In genomic region chr11:76843916-76844315, GRCh38 we compare ENCODE assay signal across 21 cellular contexts. TPM values are rescaled to one million over a fixed set of nuclear protein-coding genes. Genes with fewer than 3 reads are reported as not detected.
A peak's percentile ranks its signal among the peaks of the same experiment; 100 is the strongest.
DNase-seq lines count a peak whose midpoint lies in the region; ATAC-seq, FAIRE-seq and TF ChIP-seq lines count a peak whose summit lies in the region.
"Had no signal": no experiment of that assay in that cellular context is flagged by ENCODE, and none has a peak within 500 bp of the region (broad histone marks: within the 10 kb centered on the region; RNA-seq: fewer than 3 reads in every experiment).

No MANE protein-coding gene starts in this region.

- no peak for TF ChIP-seq POLR2A in HepG2 (IDR thresholded peaks at IDR 0.05; ENCODE audit: insufficient read depth in 1 of 2, low read depth in 2 of 2, low read length in 2 of 2)
- TF ChIP-seq POLR2A in right lobe of liver (IDR thresholded peaks at IDR 0.05) = no peak
- TF ChIP-seq POLR2A in erythroblast (IDR thresholded peaks at IDR 0.05; ENCODE audit: low read length) = no peak

- no peaks in the 10 kb centered on the region for H3K9me3 ChIP-seq in HepG2 (ENCODE audit: low read length)
- no peaks in the 10 kb centered on the region for H3K9me3 ChIP-seq in right lobe of liver
- H3K9me3 ChIP-seq: A549, Caco-2 had no signal

- no peak for ATAC-seq in HepG2
- ATAC-seq in right lobe of liver = no peak
- ATAC-seq: A549; CD8-positive, alpha-beta T cell had no signal

- no peak for TF ChIP-seq EP300 in HepG2 (IDR thresholded peaks at IDR 0.05; ENCODE audit: low read depth in 2 of 2, low read length in 2 of 2)
- TF ChIP-seq EP300 in HepG2 (CRISPR knock-in tag; IDR thresholded peaks at IDR 0.05; ENCODE audit: borderline replicate concordance) = no peak

- H4K20me1 ChIP-seq in HepG2 (ENCODE audit: insufficient read depth, low read length) = no peaks in the 10 kb centered on the region
- H4K20me1 ChIP-seq: BLaER1 treated with 17β-estradiol and CSF1 and Interleukin-3, amounts not matched to agents 10 nM and 100 nM had no signal

- H3K36me3 ChIP-seq in HepG2 (replicated peaks in 1 of 2; ENCODE audit: control insufficient read depth in 1 of 2, insufficient read depth in 2 of 2, low read length in 2 of 2) = no peaks in the 10 kb centered on the region
- H3K36me3 ChIP-seq in right lobe of liver = no peaks in the 10 kb centered on the region
- H3K36me3 ChIP-seq: BLaER1 treated with 17β-estradiol and CSF1 and Interleukin-3, amounts not matched to agents 10 nM and 100 nM had no signal

- no TSS peak for BruUV-seq in HepG2 (replicated peaks; lab: Mats Ljungman, UMichigan)

- TF ChIP-seq CTCF in HepG2 (CRISPR knock-in tag; IDR thresholded peaks at IDR 0.05) = no peak
- no peak for TF ChIP-seq CTCF in right lobe of liver (IDR thresholded peaks at IDR 0.05)

- POLR2A ChIA-PET in HepG2 (lab: Yijun Ruan, JAX) = no interaction called here

- no peak for FAIRE-seq in HepG2 (lab: Jason Lieb, UNC)
- FAIRE-seq: D721Med, G401.6, GM12891, GM18507 had no signal

- CTCF ChIA-PET in HepG2 (lab: Yijun Ruan, JAX; ENCODE audit: low intra/inter-chr PET ratio, low total read pairs) = no interaction called here

- TF ChIP-seq RAD21 in HepG2 (CRISPR knock-in tag; IDR thresholded peaks at IDR 0.05) = no peak

- H3K79me2 ChIP-seq in HepG2 (ENCODE audit: insufficient read depth, low read length) = no peaks in the 10 kb centered on the region

- in situ Hi-C loops in HepG2 (cut with HindIII; ENCODE audit: extremely low pct_ligation_motif_present, low pct_unique_long_range_greater_than_20kb) = no loop called here

- H3K27ac ChIP-seq in HepG2 (ENCODE audit: extremely low read length, insufficient read depth, low read length) (no peak overlapping the region), right lobe of liver (no peak overlapping the region)
- H3K27ac ChIP-seq: 22Rv1; A549; BLaER1 treated with 17β-estradiol and CSF1 and Interleukin-3, amounts not matched to agents 10 nM and 100 nM; C4-2B had no signal

- no peak overlapping the region for H2AFZ ChIP-seq in HepG2 (ENCODE audit: low read length)

- H3K9ac ChIP-seq in HepG2 (ENCODE audit: insufficient read depth, low read depth, low read length) = no peak overlapping the region
- H3K9ac ChIP-seq: BLaER1 treated with 17β-estradiol and CSF1 and Interleukin-3, amounts not matched to agents 10 nM and 100 nM had no signal

- H3K4me2 ChIP-seq in HepG2 (ENCODE audit: low read depth, low read length) = no peak overlapping the region
- H3K4me2 ChIP-seq: A549; BLaER1 treated with 17β-estradiol and CSF1 and Interleukin-3, amounts not matched to agents 10 nM and 100 nM had no signal

- H3K4me1 ChIP-seq in HepG2 (ENCODE audit: insufficient read depth, low read length) (peaks cover 19% of the 10 kb centered on the region), right lobe of liver (peaks cover 0 to 24% (median 6%) of the 10 kb centered on the region in 4 donors)

- H3K27me3 ChIP-seq in HepG2 (ENCODE audit: control insufficient read depth in 1 of 2, insufficient read depth in 2 of 2, low read length in 2 of 2) = peaks cover 0 to 5% of the 10 kb centered on the region in 2 experiments; a peak in 2 of 5 replicates
- no peaks in the 10 kb centered on the region for H3K27me3 ChIP-seq in right lobe of liver
- H3K27me3 ChIP-seq: BLaER1 treated with 17β-estradiol and CSF1 and Interleukin-3, amounts not matched to agents 10 nM and 100 nM had no signal

- no peak overlapping the region for H3K4me3 ChIP-seq in HepG2 (replicated peaks in 1 of 3; ENCODE audit: insufficient read depth in 1 of 3, low read depth in 2 of 3, low read length in 3 of 3)
- no peak overlapping the region for H3K4me3 ChIP-seq in right lobe of liver
- H3K4me3 ChIP-seq: A549; BLaER1 treated with 17β-estradiol and CSF1 and Interleukin-3, amounts not matched to agents 10 nM and 100 nM had no signal

- 68% methylated on average over 4 of the region's 4 CpGs for WGBS in HepG2 (ENCODE audit: low lambda C conversion rate)
- 88% methylated on average over 4 of the region's 4 CpGs for WGBS in right lobe of liver (ENCODE audit: insufficient coverage, low coverage, low lambda C conversion rate, missing lambda C conversion rate)

- intact Hi-C loops in HepG2 (cut with micrococcal nuclease; ENCODE audit: unreplicated experiment) (no loop called here), right lobe of liver (cut with DNase I) (no loop called here)

- DNase-seq in HepG2 (ENCODE audit: low spot score) (no peak), right lobe of liver (no peak), NAMALWA (ENCODE audit: low spot score) (peak; percentile 34), erythroblast (lab: John Stamatoyannopoulos, UW) (peak; percentile 13 to 30), NCI-H1436 (lab: John Stamatoyannopoulos, UW) (no peak), NCI-H1417 (lab: John Stamatoyannopoulos, UW) (no peak)
- DNase-seq: AML-193; Caco-2; Calu3; CD4-positive, alpha-beta T cell; CD8-positive, alpha-beta T cell; DMS79 treated with DMSO at 0.1 percent for 48 hours; GF-D8 had no signal

TF ChIP-seq in HepG2, 621 proteins besides CTCF, POLR2A, EP300 and RAD21:
- peak; percentile 32; the same call in 1 of the 2 replicates for TF ChIP-seq NFYB (CRISPR knock-in tag; IDR thresholded peaks at IDR 0.05)
- no peak for TF ChIP-seq ATF7-NPFF (CRISPR knock-in tag; IDR thresholded peaks at IDR 0.05; ENCODE audit: low read depth)
- peak; percentile 33; the same call in 1 of the 2 replicates for TF ChIP-seq NFYC (CRISPR knock-in tag; IDR thresholded peaks at IDR 0.05)
- no peak for TF ChIP-seq ZNF232 (CRISPR knock-in tag; IDR thresholded peaks at IDR 0.05; ENCODE audit: borderline replicate concordance)
- TF ChIP-seq ZNF451 (CRISPR knock-in tag; IDR thresholded peaks at IDR 0.05) = no peak

RNA-seq across cellular contexts. Expression of gene ACER3, which starts 16.8 kb away (rescaled TPM):
- total RNA-seq in HepG2 (2016; rRNA removed; fragmentation: Illumina TruSeq; extraction: Trizol) (8.4 and 9.8 TPM in 2 replicates), right lobe of liver (10 to 100 TPM in 2 of 6 experiments, 1 to 10 TPM in 4; 5.1 to 11.6 (median 7.3) TPM)
- 3.3 and 3.8 TPM in 2 replicates for total RNA-seq in HepG2 (2016; cell fraction: cytosol; rRNA removed; fragmentation: Illumina TruSeq; extraction: Trizol; ENCODE audit: low read depth)
- total RNA-seq in HepG2 (2016; cell fraction: insoluble cytoplasmic fraction; rRNA removed; fragmentation: Illumina TruSeq; extraction: Trizol) = 9.1 and 9.4 TPM in 2 replicates
- 5.6 and 6.6 TPM in 2 replicates for total RNA-seq in HepG2 (2016; cell fraction: membrane; rRNA removed; fragmentation: Illumina TruSeq; extraction: Trizol)
- total RNA-seq in HepG2 (2016; cell fraction: nucleus; rRNA removed; fragmentation: Illumina TruSeq; extraction: Trizol) = 8.7 and 11.8 TPM in 2 replicates
- 4.4 and 6.0 TPM in 2 replicates for polyA plus RNA-seq in HepG2 (2011; rRNA removed)
- polyA plus RNA-seq in HepG2 (2011; cell fraction: cytosol; rRNA removed) = 2.6 TPM in 2 replicates
- polyA plus RNA-seq in HepG2 (2011; cell fraction: nucleus; rRNA removed) = 1.9 and 2.0 TPM in 2 replicates
- polyA plus RNA-seq in HepG2 (2012) = 2.1 and 3.9 TPM in 2 replicates
- 5.3 and 6.1 TPM in 2 replicates for polyA plus RNA-seq in HepG2 (2016; cell fraction: cytosol; fragmentation: Illumina TruSeq; extraction: Trizol; ENCODE audit: low read depth)
- polyA plus RNA-seq in HepG2 (2016; cell fraction: insoluble cytoplasmic fraction; fragmentation: Illumina TruSeq; extraction: Trizol; ENCODE audit: low read depth) = 6.5 and 10.2 TPM in 2 replicates
- polyA plus RNA-seq in HepG2 (2016; cell fraction: membrane; fragmentation: Illumina TruSeq; extraction: Trizol; ENCODE audit: low read depth) = 4.7 and 6.8 TPM in 2 replicates
- 13.1 and 14.2 TPM in 2 replicates for polyA plus RNA-seq in HepG2 (2016; cell fraction: nucleus; fragmentation: Illumina TruSeq; extraction: Trizol; ENCODE audit: insufficient read depth, low read depth)
- 5.0 and 23.4 TPM in 2 replicates for polyA minus RNA-seq in HepG2 (2011; rRNA and poly(A)+ RNA removed; ENCODE audit: low replicate concordance)
- polyA minus RNA-seq in HepG2 (2011; cell fraction: cytosol; rRNA and poly(A)+ RNA removed) = 4.7 and 6.3 TPM in 2 replicates
- polyA minus RNA-seq in HepG2 (2011; cell fraction: nucleus; rRNA and poly(A)+ RNA removed) = 6.8 and 8.0 TPM in 2 replicates

Comparison
In these comparisons a context has a peak if more than half of its experiments do, and no peak if none do; other contexts are left out.
1. DNase-seq: peak in NAMALWA (single experiment) and erythroblast (2 of 2); none in HepG2 (single experiment), right lobe of liver (0 of 3), NCI-H1436 (single experiment) and NCI-H1417 (0 of 3).